In the genomic region with DNA sequence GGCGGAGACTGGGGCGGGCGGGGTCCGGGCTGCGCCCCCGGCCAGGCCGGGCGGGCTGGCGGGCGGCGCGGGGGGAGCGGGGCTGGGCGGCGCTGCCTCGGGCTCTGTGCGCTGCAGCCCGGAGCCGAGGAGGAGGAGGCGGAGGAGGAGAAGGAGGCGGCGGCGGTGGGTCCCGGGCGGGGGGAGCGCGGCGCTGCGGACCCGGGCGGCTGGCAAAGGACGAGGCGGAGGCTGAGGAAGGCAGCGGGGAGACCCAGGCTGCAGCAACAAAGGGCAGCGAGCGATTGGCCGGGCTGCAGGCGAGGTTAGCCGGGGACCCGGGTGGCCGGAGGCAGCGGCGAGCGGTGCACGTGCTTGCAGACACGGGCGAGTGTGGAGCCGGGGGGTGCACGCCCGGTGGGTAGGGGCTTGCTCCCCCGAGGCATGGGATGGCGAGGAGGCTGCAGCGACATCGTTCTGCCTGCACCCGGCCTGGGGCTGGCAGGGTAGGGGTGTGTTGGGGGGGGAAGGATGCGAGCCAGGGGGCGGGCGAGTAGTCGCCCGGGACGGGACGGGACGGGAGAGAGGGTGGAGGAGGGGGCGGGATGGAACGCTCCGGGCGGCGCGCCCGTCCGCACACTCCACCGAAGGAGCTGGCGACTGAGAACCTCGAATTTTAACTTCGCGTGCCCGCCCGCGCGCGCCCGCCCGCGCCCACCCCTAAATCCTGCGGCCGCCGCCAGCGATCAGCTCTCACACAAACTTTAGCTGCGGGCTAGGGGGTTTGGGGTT, we compare ENCODE assay signal across 1 cellular context.
A peak's percentile ranks its signal among the peaks of the same experiment; 100 is the strongest.
TF ChIP-seq lines count a peak whose summit lies in the region.

No MANE protein-coding gene starts in this region.

TF ChIP-seq in HepG2, 621 proteins besides CTCF, POLR2A, EP300 and RAD21 (continued from another document and continues in another):
- TF ChIP-seq, protein P1, sequence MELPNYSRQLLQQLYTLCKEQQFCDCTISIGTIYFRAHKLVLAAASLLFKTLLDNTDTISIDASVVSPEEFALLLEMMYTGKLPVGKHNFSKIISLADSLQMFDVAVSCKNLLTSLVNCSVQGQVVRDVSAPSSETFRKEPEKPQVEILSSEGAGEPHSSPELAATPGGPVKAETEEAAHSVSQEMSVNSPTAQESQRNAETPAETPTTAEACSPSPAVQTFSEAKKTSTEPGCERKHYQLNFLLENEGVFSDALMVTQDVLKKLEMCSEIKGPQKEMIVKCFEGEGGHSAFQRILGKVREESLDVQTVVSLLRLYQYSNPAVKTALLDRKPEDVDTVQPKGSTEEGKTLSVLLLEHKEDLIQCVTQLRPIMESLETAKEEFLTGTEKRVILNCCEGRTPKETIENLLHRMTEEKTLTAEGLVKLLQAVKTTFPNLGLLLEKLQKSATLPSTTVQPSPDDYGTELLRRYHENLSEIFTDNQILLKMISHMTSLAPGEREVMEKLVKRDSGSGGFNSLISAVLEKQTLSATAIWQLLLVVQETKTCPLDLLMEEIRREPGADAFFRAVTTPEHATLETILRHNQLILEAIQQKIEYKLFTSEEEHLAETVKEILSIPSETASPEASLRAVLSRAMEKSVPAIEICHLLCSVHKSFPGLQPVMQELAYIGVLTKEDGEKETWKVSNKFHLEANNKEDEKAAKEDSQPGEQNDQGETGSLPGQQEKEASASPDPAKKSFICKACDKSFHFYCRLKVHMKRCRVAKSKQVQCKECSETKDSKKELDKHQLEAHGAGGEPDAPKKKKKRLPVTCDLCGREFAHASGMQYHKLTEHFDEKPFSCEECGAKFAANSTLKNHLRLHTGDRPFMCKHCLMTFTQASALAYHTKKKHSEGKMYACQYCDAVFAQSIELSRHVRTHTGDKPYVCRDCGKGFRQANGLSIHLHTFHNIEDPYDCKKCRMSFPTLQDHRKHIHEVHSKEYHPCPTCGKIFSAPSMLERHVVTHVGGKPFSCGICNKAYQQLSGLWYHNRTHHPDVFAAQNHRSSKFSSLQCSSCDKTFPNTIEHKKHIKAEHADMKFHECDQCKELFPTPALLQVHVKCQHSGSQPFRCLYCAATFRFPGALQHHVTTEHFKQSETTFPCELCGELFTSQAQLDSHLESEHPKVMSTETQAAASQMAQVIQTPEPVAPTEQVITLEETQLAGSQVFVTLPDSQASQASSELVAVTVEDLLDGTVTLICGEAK (IDR thresholded peaks at IDR 0.05): no peak
- TF ChIP-seq, protein P1 (CRISPR knock-in tag; IDR thresholded peaks at IDR 0.05): no peak; the same call in none of the 2 replicates
- TF ChIP-seq, protein P2, sequence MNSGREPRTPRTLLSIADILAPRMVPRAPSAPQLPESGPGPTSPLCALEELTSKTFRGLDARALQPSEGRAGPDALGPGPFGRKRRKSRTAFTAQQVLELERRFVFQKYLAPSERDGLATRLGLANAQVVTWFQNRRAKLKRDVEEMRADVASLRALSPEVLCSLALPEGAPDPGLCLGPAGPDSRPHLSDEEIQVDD (CRISPR knock-in tag; IDR thresholded peaks at IDR 0.05; ENCODE audit: borderline replicate concordance): peak; percentile 46; the same call in 1 of the 2 replicates
- TF ChIP-seq ZNF253 (CRISPR knock-in tag; IDR thresholded peaks at IDR 0.05; ENCODE audit: borderline replicate concordance) (no peak), BRCA1 (CRISPR knock-in tag; IDR thresholded peaks at IDR 0.05) (no peak), DPF2 (CRISPR knock-in tag; IDR thresholded peaks at IDR 0.05; ENCODE audit: borderline replicate concordance, low read depth) (no peak), KDM2A (CRISPR knock-in tag; IDR thresholded peaks at IDR 0.05; ENCODE audit: borderline replicate concordance, low read depth) (peak; percentile 64; the same call in 1 of the 2 replicates), GTF2F1 (IDR thresholded peaks at IDR 0.05; ENCODE audit: low read length) (no peak), SPEN (CRISPR knock-in tag; IDR thresholded peaks at IDR 0.05; ENCODE audit: low read depth) (no peak), IKZF4 (CRISPR knock-in tag; IDR thresholded peaks at IDR 0.05; ENCODE audit: borderline replicate concordance, low read depth, not compliant biosample characterization) (no peak), ZNF101 (CRISPR knock-in tag; IDR thresholded peaks at IDR 0.05; ENCODE audit: borderline replicate concordance, low read depth) (no peak), TARDBP (CRISPR knock-in tag; IDR thresholded peaks at IDR 0.05) (peak; percentile 59), RNF2 (conservative IDR thresholded peaks at IDR 0.05; ENCODE audit: low read depth) (no peak), TOPORS (CRISPR knock-in tag; IDR thresholded peaks at IDR 0.05) (0 out of 2 replicates have a peak, but pooled peaks have one; percentile 21), CCDC6 (CRISPR knock-in tag; IDR thresholded peaks at IDR 0.05) (no peak), SNAPC2 (CRISPR knock-in tag; IDR thresholded peaks at IDR 0.05) (peak; percentile 37), HOXA9 (CRISPR knock-in tag; IDR thresholded peaks at IDR 0.05; ENCODE audit: borderline replicate concordance) (no peak; the same call in 1 of the 2 replicates), ZC3H13 (CRISPR knock-in tag; IDR thresholded peaks at IDR 0.05) (peak; percentile 78; the same call in 1 of the 2 replicates), GATAD1 (CRISPR knock-in tag; IDR thresholded peaks at IDR 0.05) (no peak), ZNF484 (CRISPR knock-in tag; IDR thresholded peaks at IDR 0.05; ENCODE audit: borderline replicate concordance, low read depth) (no peak), MAFK (conservative IDR thresholded peaks at IDR 0.05 in 1 of 2, IDR thresholded peaks at IDR 0.05 in 1 of 2; ENCODE audit: low read length in 2 of 2) (no peak), REXO4 (CRISPR knock-in tag; IDR thresholded peaks at IDR 0.05; ENCODE audit: borderline replicate concordance) (no peak), ZNF788 (CRISPR knock-in tag; IDR thresholded peaks at IDR 0.05; ENCODE audit: borderline replicate concordance) (peak; percentile 43; the same call in 1 of the 2 replicates), ZNF317 (CRISPR knock-in tag; IDR thresholded peaks at IDR 0.05) (no peak), POLR2AphosphoS5 (IDR thresholded peaks at IDR 0.05; ENCODE audit: low read depth, low read length) (peak; percentile 35; the same call in 1 of the 2 replicates), KDM3A (CRISPR knock-in tag; IDR thresholded peaks at IDR 0.05; ENCODE audit: low read depth) (no peak), RARG (CRISPR knock-in tag; IDR thresholded peaks at IDR 0.05; ENCODE audit: low read depth) (no peak), RBFOX2 (IDR thresholded peaks at IDR 0.05; ENCODE audit: low read depth, low read length) (peak; percentile 79), SMARCE1 (IDR thresholded peaks at IDR 0.05; ENCODE audit: borderline replicate concordance) (no peak)
- TF ChIP-seq, protein P3, sequence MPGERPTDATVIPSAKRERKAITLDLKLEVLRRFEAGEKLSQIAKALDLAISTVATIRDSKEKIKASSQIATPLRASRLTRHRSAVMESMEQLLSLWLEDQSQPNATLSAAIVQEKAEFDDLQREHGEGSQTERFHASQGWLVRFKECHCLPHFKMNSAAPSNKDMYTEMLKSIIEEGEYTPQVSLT (CRISPR knock-in tag; IDR thresholded peaks at IDR 0.05; ENCODE audit: borderline replicate concordance, low read depth): no peak
- TF ChIP-seq, protein P4, sequence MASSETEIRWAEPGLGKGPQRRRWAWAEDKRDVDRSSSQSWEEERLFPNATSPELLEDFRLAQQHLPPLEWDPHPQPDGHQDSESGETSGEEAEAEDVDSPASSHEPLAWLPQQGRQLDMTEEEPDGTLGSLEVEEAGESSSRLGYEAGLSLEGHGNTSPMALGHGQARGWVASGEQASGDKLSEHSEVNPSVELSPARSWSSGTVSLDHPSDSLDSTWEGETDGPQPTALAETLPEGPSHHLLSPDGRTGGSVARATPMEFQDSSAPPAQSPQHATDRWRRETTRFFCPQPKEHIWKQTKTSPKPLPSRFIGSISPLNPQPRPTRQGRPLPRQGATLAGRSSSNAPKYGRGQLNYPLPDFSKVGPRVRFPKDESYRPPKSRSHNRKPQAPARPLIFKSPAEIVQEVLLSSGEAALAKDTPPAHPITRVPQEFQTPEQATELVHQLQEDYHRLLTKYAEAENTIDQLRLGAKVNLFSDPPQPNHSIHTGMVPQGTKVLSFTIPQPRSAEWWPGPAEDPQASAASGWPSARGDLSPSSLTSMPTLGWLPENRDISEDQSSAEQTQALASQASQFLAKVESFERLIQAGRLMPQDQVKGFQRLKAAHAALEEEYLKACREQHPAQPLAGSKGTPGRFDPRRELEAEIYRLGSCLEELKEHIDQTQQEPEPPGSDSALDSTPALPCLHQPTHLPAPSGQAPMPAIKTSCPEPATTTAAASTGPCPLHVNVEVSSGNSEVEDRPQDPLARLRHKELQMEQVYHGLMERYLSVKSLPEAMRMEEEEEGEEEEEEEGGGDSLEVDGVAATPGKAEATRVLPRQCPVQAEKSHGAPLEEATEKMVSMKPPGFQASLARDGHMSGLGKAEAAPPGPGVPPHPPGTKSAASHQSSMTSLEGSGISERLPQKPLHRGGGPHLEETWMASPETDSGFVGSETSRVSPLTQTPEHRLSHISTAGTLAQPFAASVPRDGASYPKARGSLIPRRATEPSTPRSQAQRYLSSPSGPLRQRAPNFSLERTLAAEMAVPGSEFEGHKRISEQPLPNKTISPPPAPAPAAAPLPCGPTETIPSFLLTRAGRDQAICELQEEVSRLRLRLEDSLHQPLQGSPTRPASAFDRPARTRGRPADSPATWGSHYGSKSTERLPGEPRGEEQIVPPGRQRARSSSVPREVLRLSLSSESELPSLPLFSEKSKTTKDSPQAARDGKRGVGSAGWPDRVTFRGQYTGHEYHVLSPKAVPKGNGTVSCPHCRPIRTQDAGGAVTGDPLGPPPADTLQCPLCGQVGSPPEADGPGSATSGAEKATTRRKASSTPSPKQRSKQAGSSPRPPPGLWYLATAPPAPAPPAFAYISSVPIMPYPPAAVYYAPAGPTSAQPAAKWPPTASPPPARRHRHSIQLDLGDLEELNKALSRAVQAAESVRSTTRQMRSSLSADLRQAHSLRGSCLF (CRISPR knock-in tag; IDR thresholded peaks at IDR 0.05; ENCODE audit: borderline replicate concordance): no peak
- TF ChIP-seq, protein P5, sequence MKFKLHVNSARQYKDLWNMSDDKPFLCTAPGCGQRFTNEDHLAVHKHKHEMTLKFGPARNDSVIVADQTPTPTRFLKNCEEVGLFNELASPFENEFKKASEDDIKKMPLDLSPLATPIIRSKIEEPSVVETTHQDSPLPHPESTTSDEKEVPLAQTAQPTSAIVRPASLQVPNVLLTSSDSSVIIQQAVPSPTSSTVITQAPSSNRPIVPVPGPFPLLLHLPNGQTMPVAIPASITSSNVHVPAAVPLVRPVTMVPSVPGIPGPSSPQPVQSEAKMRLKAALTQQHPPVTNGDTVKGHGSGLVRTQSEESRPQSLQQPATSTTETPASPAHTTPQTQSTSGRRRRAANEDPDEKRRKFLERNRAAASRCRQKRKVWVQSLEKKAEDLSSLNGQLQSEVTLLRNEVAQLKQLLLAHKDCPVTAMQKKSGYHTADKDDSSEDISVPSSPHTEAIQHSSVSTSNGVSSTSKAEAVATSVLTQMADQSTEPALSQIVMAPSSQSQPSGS (CRISPR knock-in tag; IDR thresholded peaks at IDR 0.05): no peak
- TF ChIP-seq, protein P6, sequence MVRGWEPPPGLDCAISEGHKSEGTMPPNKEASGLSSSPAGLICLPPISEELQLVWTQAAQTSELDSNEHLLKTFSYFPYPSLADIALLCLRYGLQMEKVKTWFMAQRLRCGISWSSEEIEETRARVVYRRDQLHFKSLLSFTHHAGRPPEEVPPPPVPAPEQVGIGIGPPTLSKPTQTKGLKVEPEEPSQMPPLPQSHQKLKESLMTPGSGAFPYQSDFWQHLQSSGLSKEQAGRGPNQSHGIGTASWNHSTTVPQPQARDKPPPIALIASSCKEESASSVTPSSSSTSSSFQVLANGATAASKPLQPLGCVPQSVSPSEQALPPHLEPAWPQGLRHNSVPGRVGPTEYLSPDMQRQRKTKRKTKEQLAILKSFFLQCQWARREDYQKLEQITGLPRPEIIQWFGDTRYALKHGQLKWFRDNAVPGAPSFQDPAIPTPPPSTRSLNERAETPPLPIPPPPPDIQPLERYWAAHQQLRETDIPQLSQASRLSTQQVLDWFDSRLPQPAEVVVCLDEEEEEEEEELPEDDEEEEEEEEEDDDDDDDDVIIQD (CRISPR knock-in tag; IDR thresholded peaks at IDR 0.05; ENCODE audit: low read depth): no peak; the same call in 1 of the 2 replicates
- TF ChIP-seq, protein P7, sequence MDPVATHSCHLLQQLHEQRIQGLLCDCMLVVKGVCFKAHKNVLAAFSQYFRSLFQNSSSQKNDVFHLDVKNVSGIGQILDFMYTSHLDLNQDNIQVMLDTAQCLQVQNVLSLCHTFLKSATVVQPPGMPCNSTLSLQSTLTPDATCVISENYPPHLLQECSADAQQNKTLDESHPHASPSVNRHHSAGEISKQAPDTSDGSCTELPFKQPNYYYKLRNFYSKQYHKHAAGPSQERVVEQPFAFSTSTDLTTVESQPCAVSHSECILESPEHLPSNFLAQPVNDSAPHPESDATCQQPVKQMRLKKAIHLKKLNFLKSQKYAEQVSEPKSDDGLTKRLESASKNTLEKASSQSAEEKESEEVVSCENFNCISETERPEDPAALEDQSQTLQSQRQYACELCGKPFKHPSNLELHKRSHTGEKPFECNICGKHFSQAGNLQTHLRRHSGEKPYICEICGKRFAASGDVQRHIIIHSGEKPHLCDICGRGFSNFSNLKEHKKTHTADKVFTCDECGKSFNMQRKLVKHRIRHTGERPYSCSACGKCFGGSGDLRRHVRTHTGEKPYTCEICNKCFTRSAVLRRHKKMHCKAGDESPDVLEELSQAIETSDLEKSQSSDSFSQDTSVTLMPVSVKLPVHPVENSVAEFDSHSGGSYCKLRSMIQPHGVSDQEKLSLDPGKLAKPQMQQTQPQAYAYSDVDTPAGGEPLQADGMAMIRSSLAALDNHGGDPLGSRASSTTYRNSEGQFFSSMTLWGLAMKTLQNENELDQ (CRISPR knock-in tag; IDR thresholded peaks at IDR 0.05; ENCODE audit: borderline replicate concordance): no peak
